20 cellular contexts compared by ENCODE assay signal in the genomic region with DNA sequence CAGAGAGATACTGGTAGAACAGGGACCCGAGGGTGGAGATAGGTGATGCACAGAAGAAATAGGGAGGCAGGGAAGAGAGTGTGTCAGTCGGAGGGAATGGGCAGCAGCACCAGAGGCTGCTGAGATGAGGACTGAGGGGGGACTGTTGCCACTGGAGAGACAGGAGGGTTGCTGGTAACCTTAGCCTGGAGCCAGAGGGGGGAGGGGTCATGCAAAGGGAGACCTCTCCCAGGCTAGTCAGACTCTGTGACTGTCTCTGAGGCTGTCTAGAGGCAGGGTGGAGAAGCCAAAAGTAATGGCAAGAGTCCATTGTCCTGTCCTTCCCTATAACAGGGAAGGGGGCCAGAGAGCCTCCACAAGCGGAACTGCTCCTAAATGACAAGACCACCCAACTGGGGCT. TPM values are rescaled to one million over a fixed set of nuclear protein-coding genes. Genes with fewer than 3 reads are reported as not detected.
"Had no signal": no experiment of that assay in that cellular context is flagged by ENCODE, and none has a peak within 500 bp of the region (broad histone marks: within the 10 kb centered on the region; RNA-seq: fewer than 3 reads in every experiment).

No MANE protein-coding gene starts in this region.

- H3K4me3 ChIP-seq: coronary artery, heart right ventricle, right atrium auricular region, transverse colon had no signal

- DNase-seq: activated CD4-positive, alpha-beta T cell treated with anti-CD3 and anti-CD28 coated beads, Interleukin-2, amount 10 ng/mL, durations not matched to agents 24 days and 14 days; activated CD4-positive, CD25-positive, alpha-beta regulatory T cell; activated CD8-positive, alpha-beta memory T cell treated with anti-CD3 and anti-CD28 coated beads, Interleukin-2, amount 10 ng/mL, durations not matched to agents 7 days and 5 days; activated effector memory CD4-positive, alpha-beta T cell treated with anti-CD3 and anti-CD28 coated beads, Interleukin-2, amount 50 U/mL, for 16 hours; activated T-cell treated with anti-CD3 and anti-CD28 coated beads, Interleukin-2, amount 50 U/mL, for 24 hours; central memory CD4-positive, alpha-beta T cell; effector CD4-positive, alpha-beta T cell; foreskin melanocyte; heart right ventricle; nucleus accumbens; stimulated activated CD4-positive, alpha-beta T cell treated with anti-CD3 and anti-CD28 coated beads, Interleukin-4, amount 100 ng/mL, for 1 hour; stimulated activated naive CD4-positive, alpha-beta T cell treated with Interleukin-2 at 50 U/mL for 16 hours; substantia nigra; transverse colon had no signal

- H3K27me3 ChIP-seq: right atrium auricular region, transverse colon had no signal

- H3K36me3 ChIP-seq: heart right ventricle, right atrium auricular region, transverse colon had no signal

- H3K36me3 Mint-ChIP-seq: brain had no signal

- H3K27ac ChIP-seq: coronary artery, heart right ventricle, right atrium auricular region, transverse colon had no signal

- H3K4me3 Mint-ChIP-seq: activated CD4-positive, alpha-beta T cell treated with anti-CD3 and anti-CD28 coated beads, Interleukin-2, amount 10 ng/mL, durations not matched to agents 24 days and 14 days; activated CD8-positive, alpha-beta memory T cell treated with anti-CD3 and anti-CD28 coated beads, Interleukin-2, amount 10 ng/mL, durations not matched to agents 7 days and 5 days; activated naive CD8-positive, alpha-beta T cell; activated T-cell treated with anti-CD3 and anti-CD28 coated beads, Interleukin-2, amount 50 U/mL, for 24 hours had no signal

- H3K27me3 Mint-ChIP-seq: activated naive CD8-positive, alpha-beta T cell had no signal

- H3K9me3 ChIP-seq: heart right ventricle, right atrium auricular region, transverse colon had no signal

- H3K27ac Mint-ChIP-seq: activated CD4-positive, alpha-beta T cell treated with anti-CD3 and anti-CD28 coated beads, Interleukin-2, amount 10 ng/mL, durations not matched to agents 24 days and 14 days; activated naive CD8-positive, alpha-beta T cell; brain; progenitor cell of endocrine pancreas had no signal

- ATAC-seq: activated CD8-positive, alpha-beta memory T cell treated with anti-CD3 and anti-CD28 coated beads, Interleukin-2, amount 10 ng/mL, durations not matched to agents 7 days and 5 days; heart right ventricle had no signal

RNA-seq across cellular contexts. Expression of a gene that starts 2.1 kb away (rescaled TPM):
- total RNA-seq: lung microvascular endothelial cell had no signal
